8 cellular contexts compared by ENCODE assay signal in the genomic region with DNA sequence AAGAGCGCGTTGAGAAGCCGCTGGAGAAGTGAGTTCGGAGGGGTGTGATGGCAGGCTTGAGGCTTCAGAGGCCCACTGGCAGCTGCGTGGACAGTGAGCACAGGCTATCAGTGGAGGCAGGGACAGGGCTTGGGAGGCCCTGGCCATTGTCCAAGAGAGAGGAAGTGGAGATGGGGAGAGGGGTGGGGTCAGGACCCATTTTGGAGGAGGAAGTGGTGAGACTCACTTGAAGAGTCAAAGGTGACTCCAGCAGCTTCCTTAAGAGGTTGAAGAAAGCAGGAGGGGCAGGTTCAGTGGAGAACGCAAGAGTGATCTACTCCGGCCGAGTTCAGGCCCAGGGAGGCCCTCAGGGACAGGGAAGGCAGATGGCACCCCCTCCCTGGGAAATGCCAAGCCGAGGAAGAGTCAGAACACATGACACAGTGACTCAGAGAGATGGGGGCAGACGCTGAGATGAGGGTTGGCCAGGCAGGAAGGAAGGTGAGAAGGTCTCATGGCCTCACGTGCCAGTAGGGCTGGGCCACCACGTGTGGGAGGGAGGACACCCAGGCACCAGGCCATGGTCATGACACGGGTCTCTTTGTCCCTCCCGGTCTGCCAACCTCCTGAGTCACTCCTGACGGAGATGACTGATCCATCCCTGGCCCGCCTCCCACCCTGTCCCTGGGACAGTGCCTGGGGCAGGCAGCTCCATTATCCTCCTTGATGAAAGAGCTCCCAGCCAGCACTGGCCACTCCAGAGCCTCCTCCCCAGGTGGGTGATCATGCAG. TPM values are rescaled to one million over a fixed set of nuclear protein-coding genes. Genes with fewer than 3 reads are reported as not detected.
A peak's percentile ranks its signal among the peaks of the same experiment; 100 is the strongest.
DNase-seq lines count a peak whose midpoint lies in the region; ATAC-seq and TF ChIP-seq lines count a peak whose summit lies in the region.

No MANE protein-coding gene starts in this region.

- peaks cover 33% of the 10 kb centered on the region for H3K27me3 Mint-ChIP-seq in activated naive CD4-positive, alpha-beta T cell treated with anti-CD3 and anti-CD28 coated beads, Interleukin-2, amount 10 ng/mL, durations not matched to agents 7 days and 5 days

- H3K9me3 Mint-ChIP-seq in activated naive CD4-positive, alpha-beta T cell treated with anti-CD3 and anti-CD28 coated beads, Interleukin-2, amount 10 ng/mL, durations not matched to agents 7 days and 5 days = no peaks in the 10 kb centered on the region

- peaks cover 11% of the 10 kb centered on the region for H3K4me1 Mint-ChIP-seq in activated naive CD4-positive, alpha-beta T cell treated with anti-CD3 and anti-CD28 coated beads, Interleukin-2, amount 10 ng/mL, durations not matched to agents 7 days and 5 days

- H3K36me3 ChIP-seq in ascending aorta = no peaks in the 10 kb centered on the region
- H3K36me3 ChIP-seq in smooth muscle cell (ENCODE audit: low read depth) = no peaks in the 10 kb centered on the region

- no peak overlapping the region for H3K4me3 ChIP-seq in ascending aorta
- no peak overlapping the region for H3K4me3 ChIP-seq in smooth muscle cell

- no peak overlapping the region for H2AFZ ChIP-seq in smooth muscle cell (ENCODE audit: low read depth)

- DNase-seq in activated naive CD4-positive, alpha-beta T cell treated with anti-CD3 and anti-CD28 coated beads, Interleukin-2, amount 10 ng/mL, durations not matched to agents 7 days and 5 days = peak; percentile 26
- DNase-seq in activated naive CD4-positive, alpha-beta T cell treated with Interleukin-2 at 50 U/mL for 16 hours = no peak
- DNase-seq in ascending aorta (ENCODE audit: low spot score in 2 of 2) (peak; percentile 53 to 67), left kidney (ENCODE audit: low read depth, low spot score) (peak; percentile 49), smooth muscle cell (lab: John Stamatoyannopoulos, UW; ENCODE audit: unreplicated experiment) (no peak)

- no peaks in the 10 kb centered on the region for H3K27me3 ChIP-seq in ascending aorta
- H3K27me3 ChIP-seq in smooth muscle cell (ENCODE audit: low read depth) = no peaks in the 10 kb centered on the region

- no peak overlapping the region for H3K4me3 Mint-ChIP-seq in activated naive CD4-positive, alpha-beta T cell treated with anti-CD3 and anti-CD28 coated beads, Interleukin-2, amount 10 ng/mL, durations not matched to agents 7 days and 5 days

- peak overlapping the region; percentile 16 for H3K27ac Mint-ChIP-seq in activated naive CD4-positive, alpha-beta T cell treated with anti-CD3 and anti-CD28 coated beads, Interleukin-2, amount 10 ng/mL, durations not matched to agents 7 days and 5 days

- CTCF ChIA-PET in activated naive CD4-positive, alpha-beta T cell treated with anti-CD3 and anti-CD28 coated beads, Interleukin-2, amount 10 ng/mL, durations not matched to agents 7 days and 5 days (lab: Charles Lee) = no interaction called here

- whole genome bisulfite sequencing in smooth muscle cell (ENCODE audit: low lambda C conversion rate) = 67% methylated on average over 16 of the region's 16 CpGs

- no peak for ATAC-seq in GM18502 (IDR thresholded peaks at IDR 0.05; ENCODE audit: poor library complexity, unreplicated experiment)
- no peak for ATAC-seq in GM19035 (IDR thresholded peaks at IDR 0.05; ENCODE audit: unreplicated experiment)

- no peaks in the 10 kb centered on the region for H3F3A ChIP-seq in smooth muscle cell (ENCODE audit: low read depth)

- TF ChIP-seq CTCF in ascending aorta (IDR thresholded peaks at IDR 0.05) (no peak), smooth muscle cell (IDR thresholded peaks at IDR 0.05; ENCODE audit: borderline replicate concordance, insufficient read depth, poor library complexity, severe bottlenecking) (no peak)

- intact Hi-C loops in ascending aorta (cut with DNase I) = no loop called here

- H3K9me3 ChIP-seq in ascending aorta = no peaks in the 10 kb centered on the region
- H3K9me3 ChIP-seq in smooth muscle cell (replicated peaks; ENCODE audit: low read depth) = no peaks in the 10 kb centered on the region

- no peak overlapping the region for H3K4me2 ChIP-seq in smooth muscle cell

- H3K4me1 ChIP-seq in ascending aorta (no peaks in the 10 kb centered on the region), smooth muscle cell (ENCODE audit: low read depth) (no peaks in the 10 kb centered on the region)

- no peak overlapping the region for H3K9ac ChIP-seq in smooth muscle cell (ENCODE audit: low read depth)

- H4K20me1 ChIP-seq in smooth muscle cell (ENCODE audit: low read depth) = no peaks in the 10 kb centered on the region

- no peak overlapping the region for H3K27ac ChIP-seq in ascending aorta
- peak overlapping the region; percentile 88 for H3K27ac ChIP-seq in temporal lobe (ENCODE audit: low read depth, low read length)
- H3K27ac ChIP-seq in smooth muscle cell (ENCODE audit: low read depth) = no peak overlapping the region

- H3K36me3 Mint-ChIP-seq in activated naive CD4-positive, alpha-beta T cell treated with anti-CD3 and anti-CD28 coated beads, Interleukin-2, amount 10 ng/mL, durations not matched to agents 7 days and 5 days = no peaks in the 10 kb centered on the region

- no peaks in the 10 kb centered on the region for H3K79me2 ChIP-seq in smooth muscle cell (ENCODE audit: low read depth)

RNA-seq across cellular contexts. Expression of a gene that starts 10.1 kb away (rescaled TPM):
- total RNA-seq in ascending aorta (0.75 TPM), temporal lobe (not detected), smooth muscle cell (not detected in 2 replicates)
- not detected in 2 replicates for polyA plus RNA-seq in smooth muscle cell

RNA-seq across cellular contexts. Expression of a gene that starts 26.9 kb away (rescaled TPM):
- total RNA-seq in ascending aorta = not detected
- total RNA-seq in temporal lobe = 0.49 TPM
- not detected in 2 replicates for total RNA-seq in smooth muscle cell
- not detected in 2 replicates for polyA plus RNA-seq in smooth muscle cell

RNA-seq across cellular contexts. Expression of a gene that starts 28.8 kb away (rescaled TPM):
- total RNA-seq in ascending aorta (not detected), temporal lobe (not detected), smooth muscle cell (not detected in 2 replicates)
- not detected in 2 replicates for polyA plus RNA-seq in smooth muscle cell

RNA-seq across cellular contexts. Expression of a gene that starts 36.5 kb away (rescaled TPM):
- total RNA-seq in ascending aorta (not detected), temporal lobe (not detected), smooth muscle cell (not detected in 2 replicates)
- not detected in 2 replicates for polyA plus RNA-seq in smooth muscle cell

RNA-seq across cellular contexts. Expression of a gene that starts 39.4 kb away (rescaled TPM):
- total RNA-seq in ascending aorta = not detected
- under 0.01 TPM for total RNA-seq in temporal lobe
- not detected in 2 replicates for total RNA-seq in smooth muscle cell
- polyA plus RNA-seq in smooth muscle cell = not detected in 2 replicates

Comparison
In these comparisons a context has a peak if more than half of its experiments do, and no peak if none do; other contexts are left out.
1. DNase-seq: peak in activated naive CD4-positive, alpha-beta T cell treated with anti-CD3 and anti-CD28 coated beads, Interleukin-2, amount 10 ng/mL, durations not matched to agents 7 days and 5 days (single experiment), ascending aorta (2 of 2) and left kidney (single experiment); none in activated naive CD4-positive, alpha-beta T cell treated with Interleukin-2 at 50 U/mL for 16 hours (single experiment) and smooth muscle cell (single experiment).